ENCODE assay signal across 8 cellular contexts in the genomic region with DNA sequence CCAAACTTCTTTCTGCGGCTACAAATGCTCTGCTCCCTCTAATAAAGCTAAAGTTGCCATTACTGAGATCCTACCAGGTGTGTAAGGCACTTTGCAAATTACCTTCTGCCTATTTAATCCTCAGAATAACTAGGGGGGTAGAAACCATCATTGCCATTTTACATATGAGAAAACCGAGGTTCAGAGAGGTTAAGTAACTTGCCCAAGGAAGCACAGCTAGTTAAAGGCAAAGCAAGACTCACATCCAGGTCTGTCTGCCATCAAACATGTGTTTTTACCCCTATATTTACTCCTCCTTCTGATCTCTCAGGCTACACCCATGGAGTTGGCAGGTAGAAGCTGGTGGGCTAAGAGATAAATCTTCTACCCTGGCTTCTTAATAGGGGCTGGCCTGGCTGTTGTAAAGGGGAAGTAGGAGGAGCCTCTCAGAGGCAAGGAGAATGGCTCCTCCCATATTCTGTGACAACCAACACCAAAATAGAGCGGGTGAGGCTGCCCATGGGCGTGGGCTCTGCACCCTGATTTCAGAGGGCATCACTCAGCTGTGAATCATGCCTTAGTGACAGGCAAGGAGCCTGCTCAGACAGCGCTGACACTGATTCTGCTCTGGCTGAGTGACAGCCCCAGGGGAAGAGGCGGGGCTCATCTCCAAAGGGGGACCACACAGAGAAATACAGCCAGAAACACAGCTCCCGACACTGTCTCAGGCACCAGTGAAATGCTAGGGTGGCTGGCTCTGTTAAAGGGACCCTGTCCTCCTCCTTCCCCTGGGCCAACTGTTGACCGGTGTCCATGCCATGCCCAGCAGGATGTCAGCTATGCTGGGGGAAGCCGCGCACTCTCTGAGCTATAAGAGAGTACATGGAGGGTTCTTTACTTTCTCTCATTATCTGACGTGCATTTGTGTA.
DNase-seq lines count a peak whose midpoint lies in the region; ATAC-seq and TF ChIP-seq lines count a peak whose summit lies in the region.

No MANE protein-coding gene starts in this region.

- no peak for TF ChIP-seq CTCF in GM23338 (conservative IDR thresholded peaks at IDR 0.05; ENCODE audit: low read depth in 2 of 2)
- TF ChIP-seq CTCF in Loucy (conservative IDR thresholded peaks at IDR 0.05; ENCODE audit: low read length), result no peak
- TF ChIP-seq CTCF in ovary (IDR thresholded peaks at IDR 0.05), result no peak

- no peaks in the 10 kb centered on the region for H3K36me3 ChIP-seq in GM23338 (ENCODE audit: insufficient read depth)
- H3K36me3 ChIP-seq in Loucy (ENCODE audit: insufficient read depth, low read length), result no peaks in the 10 kb centered on the region
- H3K36me3 ChIP-seq in mucosa of rectum (ENCODE audit: control insufficient read depth in 2 of 2, insufficient read depth in 2 of 2, low read length in 2 of 2), result no peaks in the 10 kb centered on the region
- no peaks in the 10 kb centered on the region for H3K36me3 ChIP-seq in ovary

- H3K9ac ChIP-seq in Loucy (ENCODE audit: low read depth, low read length, poor library complexity, severe bottlenecking) (no peak overlapping the region), mucosa of rectum (ENCODE audit: low read depth in 1 of 2, low read length in 2 of 2) (peak overlapping the region in 1 of 2 donors; percentile 15)

- H3K9me2 ChIP-seq in GM23338 (ENCODE audit: insufficient read depth) (no peaks in the 10 kb centered on the region), Loucy (replicated peaks; ENCODE audit: low read depth, low read length) (no peaks in the 10 kb centered on the region)

- intact Hi-C loops in dendritic cell treated with granulocyte-macrophage colony-stimulating factor and Interleukin-4, amounts not matched to agents 40 ng/mL and 50 ng/mL, for 4 days (cut with micrococcal nuclease), result loop anchor here (10.0 kb wide), 1 partner anchor 104 kb away; the partner anchor contains the start of gene ABTB2
- intact Hi-C loops in ovary (cut with DNase I), result loop anchor here in 1 of 4 donors (2.0 kb wide), 1 partner anchor 20 kb away; no protein-coding TSS in a partner anchor

- peaks cover 4% of the 10 kb centered on the region for H3K27me3 Mint-ChIP-seq in GM23338 (ENCODE audit: insufficient read depth, low read depth, poor library complexity)
- no peaks in the 10 kb centered on the region for H3K27me3 Mint-ChIP-seq in dendritic cell treated with granulocyte-macrophage colony-stimulating factor and Interleukin-4, amounts not matched to agents 40 ng/mL and 50 ng/mL, for 4 days

- H3K36me3 Mint-ChIP-seq in GM23338 (ENCODE audit: low read depth), result no peaks in the 10 kb centered on the region
- no peaks in the 10 kb centered on the region for H3K36me3 Mint-ChIP-seq in dendritic cell treated with granulocyte-macrophage colony-stimulating factor and Interleukin-4, amounts not matched to agents 40 ng/mL and 50 ng/mL, for 4 days (ENCODE audit: low read depth)

- H3K4me2 ChIP-seq in GM23338 (no peak overlapping the region; the same call in 1 of the 2 replicates), Loucy (ENCODE audit: low read depth, low read length, poor library complexity, severe bottlenecking) (peak overlapping the region; percentile 59)

- H4K20me1 ChIP-seq in GM23338 (replicated peaks; ENCODE audit: insufficient read depth) (0 out of 2 replicates have a peak, but pooled peaks cover 6% of the 10 kb centered on the region), Loucy (ENCODE audit: insufficient read depth, low read length, poor library complexity, severe bottlenecking) (no peaks in the 10 kb centered on the region)

- no peaks in the 10 kb centered on the region for H3K27me3 ChIP-seq in GM23338 (ENCODE audit: insufficient read depth)
- H3K27me3 ChIP-seq in Loucy (ENCODE audit: insufficient read depth, low read length, poor library complexity, severe bottlenecking), result no peaks in the 10 kb centered on the region
- no peaks in the 10 kb centered on the region for H3K27me3 ChIP-seq in mucosa of rectum (ENCODE audit: control insufficient read depth in 2 of 2, insufficient read depth in 2 of 2, low read length in 2 of 2)
- H3K27me3 ChIP-seq in ovary, result no peaks in the 10 kb centered on the region

- H3K27ac Mint-ChIP-seq in GM23338, result no peak overlapping the region; the same call in 1 of the 2 replicates
- H3K27ac Mint-ChIP-seq in dendritic cell treated with granulocyte-macrophage colony-stimulating factor and Interleukin-4, amounts not matched to agents 40 ng/mL and 50 ng/mL, for 4 days, result peak overlapping the region; percentile 55

- no peak for TF ChIP-seq EP300 in ovary (IDR thresholded peaks at IDR 0.05)

- no peaks in the 10 kb centered on the region for H3K9me3 ChIP-seq in Loucy (ENCODE audit: insufficient read depth, low read depth, low read length)
- no peaks in the 10 kb centered on the region for H3K9me3 ChIP-seq in mucosa of rectum (ENCODE audit: control insufficient read depth in 2 of 2, low read length in 2 of 2)
- no peaks in the 10 kb centered on the region for H3K9me3 ChIP-seq in ovary

- 67 to 81% (median 78%) methylated on average over 11 of the region's 11 CpGs for WGBS in ovary, 3 donors

- ATAC-seq in GM23338, result peak; percentile 79

- no peaks in the 10 kb centered on the region for H3K9me3 Mint-ChIP-seq in GM23338
- H3K9me3 Mint-ChIP-seq in dendritic cell treated with granulocyte-macrophage colony-stimulating factor and Interleukin-4, amounts not matched to agents 40 ng/mL and 50 ng/mL, for 4 days, result no peaks in the 10 kb centered on the region

- H3K4me1 ChIP-seq in GM23338 (ENCODE audit: insufficient read depth) (peaks cover 8% of the 10 kb centered on the region; the same call in 1 of the 2 replicates), Loucy (ENCODE audit: insufficient read depth, low read length, poor library complexity, severe bottlenecking) (peaks cover 55% of the 10 kb centered on the region), mucosa of rectum (ENCODE audit: control insufficient read depth in 2 of 2, insufficient read depth in 2 of 2, low read length in 2 of 2) (peaks cover 0 to 12% of the 10 kb centered on the region in 2 donors), ovary (ENCODE audit: insufficient read depth) (no peaks in the 10 kb centered on the region)

- H2AFZ ChIP-seq in GM23338 (no peak overlapping the region), Loucy (ENCODE audit: low read length) (no peak overlapping the region)

- no peak for TF ChIP-seq POLR2A in ovary (IDR thresholded peaks at IDR 0.05)

- H3K4me1 Mint-ChIP-seq in GM23338, result peaks cover 18% of the 10 kb centered on the region
- H3K4me1 Mint-ChIP-seq in dendritic cell treated with granulocyte-macrophage colony-stimulating factor and Interleukin-4, amounts not matched to agents 40 ng/mL and 50 ng/mL, for 4 days (ENCODE audit: low read depth), result peaks cover 38% of the 10 kb centered on the region

- H3K27ac ChIP-seq in GM23338 (ENCODE audit: low read depth) (no peak overlapping the region), mucosa of rectum (ENCODE audit: low read depth in 2 of 2, low read length in 2 of 2) (no peak overlapping the region), ovary (no peak overlapping the region)

- H3K79me2 ChIP-seq in GM23338 (replicated peaks; ENCODE audit: insufficient read depth) (peaks cover 9% of the 10 kb centered on the region), Loucy (ENCODE audit: insufficient read depth, low read length) (no peaks in the 10 kb centered on the region)

- H3K4me3 ChIP-seq in GM23338 (no peak overlapping the region), Loucy (ENCODE audit: low read length, poor library complexity, severe bottlenecking) (peak overlapping the region; percentile 38), mucosa of rectum (ENCODE audit: low read length in 2 of 2) (peak overlapping the region; percentile 8 to 14), ovary (no peak overlapping the region)

- peak; percentile 67 for DNase-seq in ELF-1 (ENCODE audit: low read depth, low spot score)
- peak; percentile 53 for DNase-seq in GM23338 (ENCODE audit: low spot score)
- DNase-seq in activated CD4-positive, alpha-beta T cell treated with anti-CD3 and anti-CD28 coated beads for 4 hours, result peak; percentile 74 to 76
- peak; percentile 37 for DNase-seq in stimulated activated CD8-positive, alpha-beta memory T cell treated with anti-CD3 and anti-CD28 coated beads, Interleukin-7, amount 100 ng/mL, for 24 hours (ENCODE audit: low read depth)
- DNase-seq in ovary, result no peak

- H3F3A ChIP-seq in GM23338 (replicated peaks; ENCODE audit: low read depth) (no peaks in the 10 kb centered on the region), Loucy (ENCODE audit: low read depth) (no peaks in the 10 kb centered on the region)

- H3K4me3 Mint-ChIP-seq in GM23338, result no peak overlapping the region
- peak overlapping the region; percentile 20 for H3K4me3 Mint-ChIP-seq in dendritic cell treated with granulocyte-macrophage colony-stimulating factor and Interleukin-4, amounts not matched to agents 40 ng/mL and 50 ng/mL, for 4 days

TF ChIP-seq in GM23338, 12 proteins besides CTCF, POLR2A, EP300 and RAD21 (continues in another document):
- no peak for TF ChIP-seq POLR2AphosphoS5 (IDR thresholded peaks at IDR 0.05; ENCODE audit: low read depth)
- no peak for TF ChIP-seq ZNF114 (CRISPR knock-in tag; IDR thresholded peaks at IDR 0.05)
- no peak for TF ChIP-seq EZH2phosphoT487 (IDR thresholded peaks at IDR 0.05; ENCODE audit: unreplicated experiment)
- no peak for TF ChIP-seq NANOG (IDR thresholded peaks at IDR 0.05; ENCODE audit: borderline replicate concordance)
- TF ChIP-seq, protein P1, sequence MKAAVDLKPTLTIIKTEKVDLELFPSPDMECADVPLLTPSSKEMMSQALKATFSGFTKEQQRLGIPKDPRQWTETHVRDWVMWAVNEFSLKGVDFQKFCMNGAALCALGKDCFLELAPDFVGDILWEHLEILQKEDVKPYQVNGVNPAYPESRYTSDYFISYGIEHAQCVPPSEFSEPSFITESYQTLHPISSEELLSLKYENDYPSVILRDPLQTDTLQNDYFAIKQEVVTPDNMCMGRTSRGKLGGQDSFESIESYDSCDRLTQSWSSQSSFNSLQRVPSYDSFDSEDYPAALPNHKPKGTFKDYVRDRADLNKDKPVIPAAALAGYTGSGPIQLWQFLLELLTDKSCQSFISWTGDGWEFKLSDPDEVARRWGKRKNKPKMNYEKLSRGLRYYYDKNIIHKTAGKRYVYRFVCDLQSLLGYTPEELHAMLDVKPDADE (IDR thresholded peaks at IDR 0.05), result no peak

Comparison
In these comparisons a context has a peak if more than half of its experiments do, and no peak if none do; other contexts are left out.
1. DNase-seq: peak in ELF-1 (single experiment), GM23338 (single experiment), activated CD4-positive, alpha-beta T cell treated with anti-CD3 and anti-CD28 coated beads for 4 hours (2 of 2) and stimulated activated CD8-positive, alpha-beta memory T cell treated with anti-CD3 and anti-CD28 coated beads, Interleukin-7, amount 100 ng/mL, for 24 hours (single experiment); none in ovary (0 of 5).
2. H3K4me3 ChIP-seq: peak in Loucy (single experiment) and mucosa of rectum (2 of 2); none in GM23338 (single experiment) and ovary (single experiment).